Comparison of ENCODE assay signal across 8 cellular contexts in the genomic region with DNA sequence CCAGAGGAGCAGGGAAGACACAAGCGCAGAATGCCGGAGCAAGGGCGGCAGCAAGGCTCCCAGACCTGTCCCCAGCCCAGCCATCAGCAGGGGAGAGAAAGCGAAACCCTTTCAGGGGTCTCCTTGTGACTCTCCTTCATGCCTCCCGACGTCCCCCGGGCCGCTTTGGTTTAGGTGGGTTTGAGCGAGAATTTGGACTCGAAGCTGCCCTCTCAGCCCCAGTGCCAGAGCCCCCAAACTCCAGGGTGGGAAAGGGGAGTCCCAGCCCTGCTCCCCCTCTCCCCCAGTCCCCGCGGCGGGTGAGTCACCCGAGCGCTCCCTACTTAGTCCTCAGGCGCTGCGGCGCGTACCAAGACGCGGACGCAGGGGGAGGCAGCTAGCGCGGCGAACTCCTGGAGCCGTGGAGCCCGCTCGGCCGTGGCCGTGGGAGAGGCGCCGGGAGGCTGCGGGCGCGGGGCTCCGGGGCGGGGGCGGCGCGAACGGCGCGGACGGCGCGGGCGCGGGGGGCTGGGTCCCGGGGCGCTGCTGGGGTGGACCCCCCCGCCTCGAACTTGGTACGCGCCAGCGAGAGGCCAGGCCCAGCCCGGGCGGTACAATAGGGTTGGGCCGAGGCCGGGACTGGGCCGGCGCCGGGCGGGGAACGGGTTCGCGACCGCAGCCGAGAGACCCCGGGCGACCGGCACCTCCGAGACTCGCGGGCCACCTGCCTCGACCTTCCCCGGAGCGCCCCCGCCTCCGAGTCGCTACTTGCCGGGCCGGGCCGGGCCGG. TPM values are rescaled to one million over a fixed set of nuclear protein-coding genes. Genes with fewer than 3 reads are reported as not detected.
DNase-seq lines count a peak whose midpoint lies in the region; ATAC-seq, FAIRE-seq and TF ChIP-seq lines count a peak whose summit lies in the region.

MAP7D1 (plus strand) TSS at position 601 of the 769 bp plus-strand sequence. CDS start 258 bp downstream, outside the sequence.

- H3K18ac ChIP-seq in H9 (ENCODE audit: insufficient read length, low read depth, low read length): peak within 1 kb of the TSS; percentile 61

- TF ChIP-seq CTCF in H9 (conservative IDR thresholded peaks at IDR 0.05): no peak

- H3T11ph ChIP-seq in H9 (ENCODE audit: low read length): no peak within 1 kb of the TSS

- intact Hi-C loops in left ventricle myocardium superior (cut with micrococcal nuclease): no loop called here

- H3K9ac ChIP-seq in ES-I3 (ENCODE audit: low read depth, low read length) (peak within 1 kb of the TSS; percentile 91), H9 (ENCODE audit: extremely low read depth, insufficient read length, low read length) (peak within 1 kb of the TSS; percentile 61)

- no peaks in the 10 kb centered on the region for H3K9me3 Mint-ChIP-seq in H9

- no peak within 1 kb of the TSS for H2AFZ ChIP-seq in H9 (ENCODE audit: low read length)

- H3K4me1 ChIP-seq in ES-I3 (ENCODE audit: insufficient read depth, low read length) (peaks cover 24% of the 10 kb centered on the region; the same call in 1 of the 2 replicates), H9 (ENCODE audit: insufficient read depth, low read length) (peaks cover 3% of the 10 kb centered on the region; the same call in 1 of the 2 replicates)

- peak within 1 kb of the TSS in 2 of 3 experiments; percentile 36 to 79; a peak in 2 of 7 replicates for H3K27ac Mint-ChIP-seq in H9
- peak within 1 kb of the TSS; percentile 100 for H3K27ac Mint-ChIP-seq in T-helper 17 cell

- H4K91ac ChIP-seq in H9 (ENCODE audit: insufficient read length, low read depth, low read length): no peak within 1 kb of the TSS

- no peak within 1 kb of the TSS for H2BK15ac ChIP-seq in H9 (ENCODE audit: low read depth, low read length)

- peaks cover 19% of the 10 kb centered on the region for H3K23me2 ChIP-seq in H9 (ENCODE audit: insufficient read length, low read depth, low read length, poor library complexity, severe bottlenecking)

- FAIRE-seq in urothelium cell line (lab: Jason Lieb, UNC): no peak

- no peak within 1 kb of the TSS for H4K5ac ChIP-seq in H9 (ENCODE audit: insufficient read length, low read depth, low read length)

- H2BK12ac ChIP-seq in H9 (ENCODE audit: insufficient read length, low read depth, low read length): no peak within 1 kb of the TSS

- no peak within 1 kb of the TSS for H3K23ac ChIP-seq in H9 (ENCODE audit: insufficient read length, low read depth, low read length)

- H4K8ac ChIP-seq in H9 (replicated peaks; ENCODE audit: insufficient read length, low read depth, low read length): no peak within 1 kb of the TSS

- H2BK20ac ChIP-seq in H9 (ENCODE audit: low read depth, low read length, poor library complexity, severe bottlenecking): no peak within 1 kb of the TSS

- H3K27me3 ChIP-seq in H9 (ENCODE audit: insufficient read depth, low read length): peaks cover 24% of the 10 kb centered on the region; the same call in 1 of the 2 replicates

- no peak within 1 kb of the TSS for H2AK5ac ChIP-seq in H9 (ENCODE audit: insufficient read length, low read length)

- peaks cover 38% of the 10 kb centered on the region for H3K27me3 Mint-ChIP-seq in H9 (ENCODE audit: low read depth)
- H3K27me3 Mint-ChIP-seq in T-helper 17 cell: no peaks in the 10 kb centered on the region

- H3K14ac ChIP-seq in H9 (ENCODE audit: insufficient read depth, low read length): peak within 1 kb of the TSS; percentile 70; the same call in 1 of the 2 replicates

- DNase-seq in H9 (peak; percentile 82), MV-4-11 (lab: John Stamatoyannopoulos, UW) (peak; percentile 63), T-helper 17 cell (peak; percentile 80 to 83 (median 82)), amniotic epithelial cell (ENCODE audit: low read depth) (peak; percentile 76), left ventricle myocardium superior (peak; percentile 94), pulmonary artery endothelial cell (ENCODE audit: low read depth, low spot score) (no peak), urothelium cell line (ENCODE audit: low spot score) (peak; percentile 90)

- H2BK5ac ChIP-seq in H9 (ENCODE audit: insufficient read length, low read length): no peak within 1 kb of the TSS

- peak within 1 kb of the TSS; percentile 78 for H3K4me2 ChIP-seq in H9 (ENCODE audit: insufficient read depth, insufficient read length, low read length)

- H3K9me3 ChIP-seq in ES-I3 (ENCODE audit: control insufficient read depth, insufficient read depth, low read length): no peaks in the 10 kb centered on the region
- H3K9me3 ChIP-seq in H9 (ENCODE audit: control insufficient read depth, low read depth, low read length): no peaks in the 10 kb centered on the region
- H3K9me3 ChIP-seq in T-helper 17 cell (ENCODE audit: control insufficient read depth, low read length, poor library complexity, severe bottlenecking): no peaks in the 10 kb centered on the region

- no peak within 1 kb of the TSS for H3K4ac ChIP-seq in H9 (ENCODE audit: low read depth, low read length)

- H3K36me3 Mint-ChIP-seq in H9 (ENCODE audit: insufficient read depth in 1 of 3, low read depth in 3 of 3): peaks cover 0 to 3% (median 0%) of the 10 kb centered on the region in 3 experiments; a peak in 1 of 7 replicates
- no peaks in the 10 kb centered on the region for H3K36me3 Mint-ChIP-seq in T-helper 17 cell (ENCODE audit: low read depth)

- no peak within 1 kb of the TSS for H3K56ac ChIP-seq in H9 (ENCODE audit: insufficient read length, low read depth, low read length)

- H3K79me1 ChIP-seq in H9 (ENCODE audit: insufficient read depth, low read depth, low read length, poor library complexity, severe bottlenecking): peaks cover 4% of the 10 kb centered on the region

- WGBS in H9 (ENCODE audit: extremely low coverage, insufficient read length, low lambda C conversion rate): no CpG with 5 or more reads among the region's 84 CpGs

- peak; percentile 82 for ATAC-seq in T-helper 17 cell
- ATAC-seq in left ventricle myocardium superior: peak; percentile 69

- no peaks in the 10 kb centered on the region for H3K36me3 ChIP-seq in ES-I3 (ENCODE audit: insufficient read depth, low read length)

- H2BK120ac ChIP-seq in H9 (ENCODE audit: low read depth, low read length, poor library complexity, severe bottlenecking): no peak within 1 kb of the TSS

- H4K20me1 ChIP-seq in H9 (ENCODE audit: control insufficient read depth, insufficient read depth, insufficient read length): no peaks in the 10 kb centered on the region

- H3K4me1 Mint-ChIP-seq in H9: peaks cover 34 to 44% of the 10 kb centered on the region in 2 experiments
- H3K4me1 Mint-ChIP-seq in T-helper 17 cell: peaks cover 61% of the 10 kb centered on the region

- no peak within 1 kb of the TSS for H3K27ac ChIP-seq in H9 (ENCODE audit: insufficient read length, low read depth, low read length)

- H3K4me3 Mint-ChIP-seq in H9 (peak within 1 kb of the TSS; percentile 81 to 92), T-helper 17 cell (peak within 1 kb of the TSS; percentile 97)

- H3K79me2 ChIP-seq in H9 (ENCODE audit: insufficient read depth, low read length): peaks cover 9% of the 10 kb centered on the region; the same call in 1 of the 2 replicates

RNA-seq across cellular contexts. Expression of gene MAP7D1, which starts in this region (rescaled TPM):
- total RNA-seq in H9 (2021) (49.9 and 51.6 TPM in 2 replicates), T-helper 17 cell (100 to 1,000 TPM; 173 to 175 TPM), left ventricle myocardium superior (385 TPM), pulmonary artery endothelial cell (77.1 and 91.4 TPM in 2 replicates)
